Comparison of ENCODE assay signal across 20 cellular contexts in genomic region chr16:4433914-4434787, GRCh38. TPM values are rescaled to one million over a fixed set of nuclear protein-coding genes. Genes with fewer than 3 reads are reported as not detected.
DNase-seq lines count a peak whose midpoint lies in the region; ATAC-seq, FAIRE-seq and TF ChIP-seq lines count a peak whose summit lies in the region.
"Had no signal": no experiment of that assay in that cellular context is flagged by ENCODE, and none has a peak within 500 bp of the region (broad histone marks: within the 10 kb centered on the region; RNA-seq: fewer than 3 reads in every experiment).

No MANE protein-coding gene starts in this region.

- no peaks in the 10 kb centered on the region for H3K9me3 Mint-ChIP-seq in activated naive CD4-positive, alpha-beta T cell treated with anti-CD3 and anti-CD28 coated beads for 36 hours
- no peaks in the 10 kb centered on the region for H3K9me3 Mint-ChIP-seq in endothelial cell (ENCODE audit: unreplicated experiment)
- H3K9me3 Mint-ChIP-seq in stimulated activated naive CD8-positive, alpha-beta T cell treated with anti-CD3 and anti-CD28 coated beads, Interleukin-15, amount 100 ng/mL, for 72 hours, result no peaks in the 10 kb centered on the region

- ATAC-seq in stimulated activated naive CD8-positive, alpha-beta T cell treated with anti-CD3 and anti-CD28 coated beads, Interleukin-15, amount 100 ng/mL, for 72 hours, result no peak
- ATAC-seq in HG03045 (IDR thresholded peaks at IDR 0.05; ENCODE audit: unreplicated experiment), result no peak
- ATAC-seq: Panc1 had no signal

- DNase-seq in activated naive CD4-positive, alpha-beta T cell treated with anti-CD3 and anti-CD28 coated beads for 36 hours, result no peak
- DNase-seq in activated naive CD4-positive, alpha-beta T cell treated with Interleukin-2 at 50 U/mL for 16 hours, result no peak
- DNase-seq in OCI-M2 (lab: John Stamatoyannopoulos, UW; ENCODE audit: unreplicated experiment) (peak; percentile 60), endothelial cell (ENCODE audit: low spot score) (no peak), NCI-H510A treated with DMSO at 0.1 percent for 48 hours (lab: John Stamatoyannopoulos, UW) (no peak), frontal cortex (ENCODE audit: low spot score in 2 of 2) (no peak)
- DNase-seq in stimulated activated naive CD8-positive, alpha-beta T cell treated with anti-CD3 and anti-CD28 coated beads, Interleukin-15, amount 100 ng/mL, for 72 hours, result no peak
- DNase-seq: activated effector memory CD4-positive, alpha-beta T cell treated with Interleukin-2 at 50 U/mL for 16 hours; amniotic stem cell; Caco-2; cortex of kidney; DMS79 treated with DMSO at 0.1 percent for 48 hours; NCI-H146; SIG-M5; T-helper 1 cell; WERI-Rb-1 had no signal

- no peak for TF ChIP-seq CTCF in endothelial cell (IDR thresholded peaks at IDR 0.05; ENCODE audit: unreplicated experiment)

- CTCF ChIA-PET in activated naive CD4-positive, alpha-beta T cell treated with anti-CD3 and anti-CD28 coated beads for 36 hours (lab: Charles Lee), result no interaction called here

- intact Hi-C loops in activated naive CD4-positive, alpha-beta T cell treated with anti-CD3 and anti-CD28 coated beads for 36 hours (cut with micrococcal nuclease), result no loop called here

- peaks cover 46% of the 10 kb centered on the region for H3K36me3 Mint-ChIP-seq in activated naive CD4-positive, alpha-beta T cell treated with anti-CD3 and anti-CD28 coated beads for 36 hours (ENCODE audit: low read depth)
- peaks cover 17% of the 10 kb centered on the region for H3K36me3 Mint-ChIP-seq in endothelial cell (ENCODE audit: low read depth, unreplicated experiment)

- no peak overlapping the region for H3K4me3 Mint-ChIP-seq in activated naive CD4-positive, alpha-beta T cell treated with anti-CD3 and anti-CD28 coated beads for 36 hours
- H3K4me3 Mint-ChIP-seq in endothelial cell (ENCODE audit: unreplicated experiment), result no peak overlapping the region
- H3K4me3 Mint-ChIP-seq in stimulated activated naive CD8-positive, alpha-beta T cell treated with anti-CD3 and anti-CD28 coated beads, Interleukin-15, amount 100 ng/mL, for 72 hours, result no peak overlapping the region

- peak overlapping the region; percentile 58 for H3K27ac Mint-ChIP-seq in activated naive CD4-positive, alpha-beta T cell treated with anti-CD3 and anti-CD28 coated beads for 36 hours
- peak overlapping the region; percentile 67 for H3K27ac Mint-ChIP-seq in endothelial cell (ENCODE audit: unreplicated experiment)
- peak overlapping the region; percentile 56 to 57 for H3K27ac Mint-ChIP-seq in stimulated activated naive CD8-positive, alpha-beta T cell treated with anti-CD3 and anti-CD28 coated beads, Interleukin-15, amount 100 ng/mL, for 72 hours

- FAIRE-seq in frontal cortex (lab: Jason Lieb, UNC), result no peak
- FAIRE-seq: A549, endometrium had no signal

- peaks cover 27% of the 10 kb centered on the region for H3K4me1 Mint-ChIP-seq in activated naive CD4-positive, alpha-beta T cell treated with anti-CD3 and anti-CD28 coated beads for 36 hours (ENCODE audit: low read depth)
- H3K4me1 Mint-ChIP-seq in endothelial cell (ENCODE audit: unreplicated experiment), result peaks cover 4% of the 10 kb centered on the region
- peaks cover 27% of the 10 kb centered on the region for H3K4me1 Mint-ChIP-seq in stimulated activated naive CD8-positive, alpha-beta T cell treated with anti-CD3 and anti-CD28 coated beads, Interleukin-15, amount 100 ng/mL, for 72 hours

- no peaks in the 10 kb centered on the region for H3K27me3 Mint-ChIP-seq in activated naive CD4-positive, alpha-beta T cell treated with anti-CD3 and anti-CD28 coated beads for 36 hours (ENCODE audit: low read depth)
- H3K27me3 Mint-ChIP-seq in endothelial cell (ENCODE audit: unreplicated experiment), result no peaks in the 10 kb centered on the region
- H3K27me3 Mint-ChIP-seq in stimulated activated naive CD8-positive, alpha-beta T cell treated with anti-CD3 and anti-CD28 coated beads, Interleukin-15, amount 100 ng/mL, for 72 hours, result no peaks in the 10 kb centered on the region

RNA-seq across cellular contexts. Expression of gene DNAJA3, which starts 8.5 kb away (rescaled TPM):
- total RNA-seq in activated naive CD4-positive, alpha-beta T cell treated with anti-CD3 and anti-CD28 coated beads for 36 hours, result 10 to 100 TPM; 86.7 to 88.0 TPM
- total RNA-seq in endothelial cell (ENCODE audit: unreplicated experiment) (32.0 TPM), frontal cortex (42.8 TPM)

RNA-seq across cellular contexts. Expression of gene CORO7, which starts 17.8 kb away (rescaled TPM):
- total RNA-seq in activated naive CD4-positive, alpha-beta T cell treated with anti-CD3 and anti-CD28 coated beads for 36 hours, result 10 to 100 TPM; 39.7 to 43.3 TPM
- 103 TPM for total RNA-seq in endothelial cell (ENCODE audit: unreplicated experiment)
- total RNA-seq in frontal cortex, result 39.1 TPM

RNA-seq across cellular contexts. Expression of gene NMRAL1, which starts 40.3 kb away (rescaled TPM):
- 10 to 100 TPM; 30.5 to 30.8 TPM for total RNA-seq in activated naive CD4-positive, alpha-beta T cell treated with anti-CD3 and anti-CD28 coated beads for 36 hours
- 35.3 TPM for total RNA-seq in endothelial cell (ENCODE audit: unreplicated experiment)
- 62.0 TPM for total RNA-seq in frontal cortex

RNA-seq across cellular contexts. Expression of gene HMOX2, which starts 42.0 kb away (rescaled TPM):
- 10 to 100 TPM; 46.8 to 49.3 TPM for total RNA-seq in activated naive CD4-positive, alpha-beta T cell treated with anti-CD3 and anti-CD28 coated beads for 36 hours
- total RNA-seq in endothelial cell (ENCODE audit: unreplicated experiment), result 225 TPM
- 39.5 TPM for total RNA-seq in frontal cortex
